ENCODE assay signal across 13 cellular contexts in genomic region chr1:111571239-111571638, GRCh38.
"Had no signal": no experiment of that assay in that cellular context is flagged by ENCODE, and none has a peak within 500 bp of the region (broad histone marks: within the 10 kb centered on the region; RNA-seq: fewer than 3 reads in every experiment).

No MANE protein-coding gene starts in this region.

- H3K4me1 ChIP-seq: prostate gland had no signal

- H3K9me3 ChIP-seq: mucosa of descending colon, prostate gland, right atrium auricular region had no signal

- H3K27ac ChIP-seq: coronary artery, prostate gland, right atrium auricular region, WERI-Rb-1 had no signal

- H3K27ac Mint-ChIP-seq: activated T-helper 2 cell treated with anti-CD3 and anti-CD28 coated beads, Interferon-gamma antibody, Interleukin-2, Interleukin-4, amounts not matched to agents 10 μg/mL and 5 μg/mL and 100 μg/mL, durations not matched to agents 14 hours and 24 hours and 36 hours; type B pancreatic cell had no signal

- H3K9me3 Mint-ChIP-seq: activated naive CD8-positive, alpha-beta T cell treated with anti-CD3 and anti-CD28 coated beads, Interleukin-2, amount 50 U/mL, for 24 hours; activated T-helper 2 cell treated with anti-CD3 and anti-CD28 coated beads, Interferon-gamma antibody, Interleukin-2, Interleukin-4, amounts not matched to agents 10 μg/mL and 5 μg/mL and 100 μg/mL, durations not matched to agents 14 hours and 24 hours and 36 hours; central memory CD8-positive, alpha-beta T cell; memory B cell; naive B cell; type B pancreatic cell had no signal

- H3K27me3 ChIP-seq: right atrium auricular region had no signal

- DNase-seq: activated CD4-positive, alpha-beta T cell treated with anti-CD3 and anti-CD28 coated beads for 1 hour; effector CD4-positive, alpha-beta T cell; WERI-Rb-1 had no signal

- H3K36me3 Mint-ChIP-seq: memory B cell, naive B cell, type B pancreatic cell had no signal

- H3K36me3 ChIP-seq: prostate gland, right atrium auricular region, WERI-Rb-1 had no signal

- H3K27me3 Mint-ChIP-seq: activated naive CD8-positive, alpha-beta T cell treated with anti-CD3 and anti-CD28 coated beads, Interleukin-2, amount 50 U/mL, for 24 hours; central memory CD8-positive, alpha-beta T cell; memory B cell; naive B cell had no signal

- H3K4me3 ChIP-seq: coronary artery, mucosa of descending colon, prostate gland, right atrium auricular region had no signal

- H3K4me3 Mint-ChIP-seq: activated naive CD8-positive, alpha-beta T cell treated with anti-CD3 and anti-CD28 coated beads, Interleukin-2, amount 50 U/mL, for 24 hours; central memory CD8-positive, alpha-beta T cell; memory B cell; naive B cell; type B pancreatic cell had no signal
